In genomic region chr7:117126631-117127030, GRCh38 we compare ENCODE assay signal across 25 cellular contexts.
DNase-seq lines count a peak whose midpoint lies in the region; ATAC-seq and TF ChIP-seq lines count a peak whose summit lies in the region.
"Had no signal": no experiment of that assay in that cellular context is flagged by ENCODE, and none has a peak within 500 bp of the region (broad histone marks: within the 10 kb centered on the region; RNA-seq: fewer than 3 reads in every experiment).

No MANE protein-coding gene starts in this region.

- no peak overlapping the region; the same call in 1 of the 2 replicates for H4K5ac ChIP-seq in IMR-90 (ENCODE audit: low read depth, low read length)

- H3K23ac ChIP-seq in IMR-90 (ENCODE audit: low read depth, low read length) = no peak overlapping the region

- peaks cover 18% of the 10 kb centered on the region for H3K36me3 Mint-ChIP-seq in brain
- peaks cover under 1% of the 10 kb centered on the region for H3K36me3 Mint-ChIP-seq in neural progenitor cell

- H3K27me3 Mint-ChIP-seq in brain (no peaks in the 10 kb centered on the region), neural progenitor cell (ENCODE audit: insufficient read depth, low read depth) (no peaks in the 10 kb centered on the region)
- H3K27me3 Mint-ChIP-seq: activated CD4-positive, alpha-beta memory T cell treated with anti-CD3 and anti-CD28 coated beads, Interleukin-2, amount 10 ng/mL, durations not matched to agents 7 days and 5 days; progenitor cell of endocrine pancreas had no signal

- peak; percentile 6; the same call in 1 of the 2 replicates for ATAC-seq in IMR-90 (ENCODE audit: low read depth)
- ATAC-seq: activated CD4-positive, CD25-positive, alpha-beta regulatory T cell treated with anti-CD3 and anti-CD28 coated beads, Interleukin-2, amount 50 U/mL, for 24 hours; Right ventricle myocardium inferior; sciatic nerve had no signal

- TF ChIP-seq POLR2A in IMR-90 (IDR thresholded peaks at IDR 0.05; ENCODE audit: low read depth, low read length) = no peak

- H4K20me1 ChIP-seq in IMR-90 (ENCODE audit: insufficient read depth, low read length) (no peaks in the 10 kb centered on the region), neural progenitor cell (ENCODE audit: low read depth) (no peaks in the 10 kb centered on the region)

- H3K9me3 Mint-ChIP-seq in brain = no peaks in the 10 kb centered on the region
- H3K9me3 Mint-ChIP-seq in neural progenitor cell = no peaks in the 10 kb centered on the region
- H3K9me3 Mint-ChIP-seq: activated CD4-positive, alpha-beta memory T cell treated with anti-CD3 and anti-CD28 coated beads, Interleukin-2, amount 10 ng/mL, durations not matched to agents 7 days and 5 days had no signal

- no peak overlapping the region for H3K56ac ChIP-seq in IMR-90 (ENCODE audit: extremely low read depth, insufficient read depth, low read length)

- H2BK20ac ChIP-seq in IMR-90 (ENCODE audit: low read depth, low read length) = 0 out of 2 replicates have a peak overlapping the region, but pooled peaks have one; percentile 38

- peak overlapping the region; percentile 37; the same call in 1 of the 2 replicates for H3K4ac ChIP-seq in IMR-90 (ENCODE audit: low read depth, low read length)

- H2AK9ac ChIP-seq in IMR-90 (replicated peaks; ENCODE audit: low read depth, low read length, poor library complexity) = no peak overlapping the region

- no peaks in the 10 kb centered on the region for H3K9me3 ChIP-seq in IMR-90 (ENCODE audit: control insufficient read depth, insufficient read depth, low read length)
- H3K9me3 ChIP-seq in neural progenitor cell (ENCODE audit: low read depth) = no peaks in the 10 kb centered on the region
- H3K9me3 ChIP-seq: breast epithelium, thoracic aorta, vagina had no signal

- H3K27ac Mint-ChIP-seq in brain = peak overlapping the region; percentile 5 to 70 (median 30)
- no peak overlapping the region for H3K27ac Mint-ChIP-seq in neural progenitor cell
- H3K27ac Mint-ChIP-seq: activated CD4-positive, alpha-beta memory T cell treated with anti-CD3 and anti-CD28 coated beads, Interleukin-2, amount 10 ng/mL, durations not matched to agents 7 days and 5 days; progenitor cell of endocrine pancreas had no signal

- peak; percentile 48 for DNase-seq in ELR (ENCODE audit: low read depth)
- peak; percentile 51 for DNase-seq in IMR-90
- peak; percentile 10 for DNase-seq in neural progenitor cell (ENCODE audit: low spot score)
- no peak for DNase-seq in activated CD4-positive, CD25-positive, alpha-beta regulatory T cell (lab: John Stamatoyannopoulos, UW)
- no peak for DNase-seq in NOMO-1 treated with DMSO at 0.1 percent for 48 hours (lab: John Stamatoyannopoulos, UW; ENCODE audit: unreplicated experiment)
- DNase-seq in HK-2 (ENCODE audit: unreplicated experiment) = no peak
- DNase-seq: activated CD4-positive, alpha-beta memory T cell treated with anti-CD3 and anti-CD28 coated beads, Interleukin-2, amount 10 ng/mL, durations not matched to agents 7 days and 5 days; activated gamma-delta T cell treated with Interleukin-2 at 50 U/mL for 16 hours; islet precursor cell; NCI-H1436; NCI-H2227 treated with DMSO at 0.1 percent for 48 hours; NCI-H748 treated with DMSO at 0.1 percent for 48 hours; OCI-M1; stimulated activated naive CD4-positive, alpha-beta T cell treated with Interleukin-2 at 50 U/mL for 16 hours; T-helper 9 cell had no signal

- in situ Hi-C loops in IMR-90 (cut with MboI; ENCODE audit: low sequenced_read_pairs) = no loop called here

- no peaks in the 10 kb centered on the region for H3K27me3 ChIP-seq in IMR-90 (ENCODE audit: control insufficient read depth, insufficient read depth, low read length)
- no peaks in the 10 kb centered on the region for H3K27me3 ChIP-seq in neural progenitor cell
- H3K27me3 ChIP-seq: breast epithelium, vagina had no signal

- TF ChIP-seq CTCF in IMR-90 (conservative IDR thresholded peaks at IDR 0.05; ENCODE audit: low read depth, low read length) (no peak), brain (conservative IDR thresholded peaks at IDR 0.05) (no peak), neural progenitor cell (IDR thresholded peaks at IDR 0.05) (no peak)

- peak overlapping the region; percentile 24; the same call in 1 of the 2 replicates for H4K91ac ChIP-seq in IMR-90 (ENCODE audit: insufficient read depth, low read depth, low read length)

- H3K79me2 ChIP-seq in neural progenitor cell (ENCODE audit: low read depth) = no peaks in the 10 kb centered on the region

- H3K4me1 ChIP-seq in IMR-90 (ENCODE audit: control insufficient read depth, insufficient read depth, low read length) (peaks cover 11% of the 10 kb centered on the region), neural progenitor cell (peaks cover 12% of the 10 kb centered on the region)
- H3K4me1 ChIP-seq: breast epithelium, vagina had no signal

- H3K18ac ChIP-seq in IMR-90 (ENCODE audit: low read depth, low read length) = peak overlapping the region; percentile 79

- intact Hi-C loops in IMR-90 (cut with micrococcal nuclease) = loop anchor here (1.0 to 5.0 kb wide), 3 partner anchors 196 to 591 kb away; no protein-coding TSS in a partner anchor

- CTCF ChIA-PET in IMR-90 (lab: Yijun Ruan, JAX) = interaction anchor here (0.6 to 2.1 kb wide), 7 partner anchors 94 to 213 kb away, joined by 3 to 11 read pairs (median 5); no protein-coding TSS in a partner anchor

- H3K4me3 Mint-ChIP-seq in brain (peak overlapping the region in 2 of 5 experiments; percentile 8 to 16), neural progenitor cell (no peak overlapping the region)
- H3K4me3 Mint-ChIP-seq: activated CD4-positive, alpha-beta memory T cell treated with anti-CD3 and anti-CD28 coated beads, Interleukin-2, amount 10 ng/mL, durations not matched to agents 7 days and 5 days had no signal

- H3K36me3 ChIP-seq in IMR-90 (ENCODE audit: control insufficient read depth, insufficient read depth, low read length) (no peaks in the 10 kb centered on the region), neural progenitor cell (no peaks in the 10 kb centered on the region)
- H3K36me3 ChIP-seq: breast epithelium, thoracic aorta, vagina had no signal

- peaks cover 4 to 6% of the 10 kb centered on the region in 2 experiments; a peak in 1 of 4 replicates for H3K79me1 ChIP-seq in IMR-90 (ENCODE audit: low read depth in 1 of 2, low read length in 2 of 2)

- no peak overlapping the region for H2AK5ac ChIP-seq in IMR-90 (ENCODE audit: low read depth, low read length)

- H2BK5ac ChIP-seq in IMR-90 (ENCODE audit: low read depth, low read length, poor library complexity, severe bottlenecking) = peak overlapping the region; percentile 35

- BruUV-seq in IMR-90 (replicated peaks; lab: Mats Ljungman, UMichigan) = no TSS peak

- no peak overlapping the region for H3K9ac ChIP-seq in IMR-90 (ENCODE audit: low read depth, low read length)
- H3K9ac ChIP-seq in neural progenitor cell = no peak overlapping the region
- H3K9ac ChIP-seq: KMS-11 had no signal

- H3K4me2 ChIP-seq in IMR-90 (ENCODE audit: low read depth, low read length) (no peak overlapping the region), neural progenitor cell (peak overlapping the region; percentile 34)
- H3K4me2 ChIP-seq: KMS-11 had no signal

- dilution Hi-C loops in IMR-90 (cut with HindIII; ENCODE audit: low sequenced_read_pairs, unreplicated experiment) = no loop called here

- no peaks in the 10 kb centered on the region for H3F3A ChIP-seq in neural progenitor cell (ENCODE audit: low read depth)

- POLR2A ChIA-PET in IMR-90 (lab: Charles Lee; ENCODE audit: unreplicated experiment) = no interaction called here

- H2AFZ ChIP-seq in IMR-90 (replicated peaks; ENCODE audit: low read length, poor library complexity) (no peak overlapping the region), neural progenitor cell (replicated peaks) (no peak overlapping the region)

- TF ChIP-seq RAD21 in IMR-90 (IDR thresholded peaks at IDR 0.05; ENCODE audit: low read length) = no peak

- H3K4me1 Mint-ChIP-seq in brain (peaks cover 72% of the 10 kb centered on the region), neural progenitor cell (peaks cover 21% of the 10 kb centered on the region)

- WGBS in IMR-90 (ENCODE audit: extremely low coverage in 2 of 2, insufficient read length in 1 of 2), 2 experiments = no CpG with 5 or more reads among the region's 1 CpG

- H3K27ac ChIP-seq in IMR-90 (ENCODE audit: insufficient read depth, low read length) (no peak overlapping the region; the same call in 1 of the 2 replicates), neural progenitor cell (no peak overlapping the region)
- H3K27ac ChIP-seq: breast epithelium, C4-2B, KMS-11, thoracic aorta, vagina had no signal

- peak overlapping the region; percentile 34; the same call in 1 of the 2 replicates for H3K14ac ChIP-seq in IMR-90 (replicated peaks; ENCODE audit: low read depth, low read length)

- H3K9me1 ChIP-seq in IMR-90 (ENCODE audit: insufficient read depth, low read length) = 0 out of 2 replicates have a peak, but pooled peaks cover 3% of the 10 kb centered on the region

- no peak overlapping the region for H2BK15ac ChIP-seq in IMR-90 (ENCODE audit: low read depth, low read length)

- peak overlapping the region; percentile 59 for H2BK120ac ChIP-seq in IMR-90 (ENCODE audit: low read depth, low read length)

- H3K4me3 ChIP-seq in IMR-90 (ENCODE audit: insufficient read depth, low read depth, low read length) = no peak overlapping the region
- no peak overlapping the region for H3K4me3 ChIP-seq in neural progenitor cell
- H3K4me3 ChIP-seq: breast epithelium, thoracic aorta, vagina had no signal

- peak overlapping the region in 1 of 2 experiments; percentile 44; a peak in 1 of 4 replicates for H4K8ac ChIP-seq in IMR-90 (ENCODE audit: low read depth in 2 of 2, low read length in 2 of 2)

TF ChIP-seq in IMR-90, 13 proteins besides CTCF, POLR2A, EP300 and RAD21 (continues in another document):
- no peak for TF ChIP-seq CHD1 (IDR thresholded peaks at IDR 0.05; ENCODE audit: low read depth, low read length)
- no peak for TF ChIP-seq MAZ (IDR thresholded peaks at IDR 0.05; ENCODE audit: borderline replicate concordance, low read depth, low read length)
- no peak for TF ChIP-seq MXI1 (IDR thresholded peaks at IDR 0.05; ENCODE audit: borderline replicate concordance, low read depth, low read length)
- TF ChIP-seq NFE2L2 (IDR thresholded peaks at IDR 0.05; ENCODE audit: low read depth, low read length) = no peak
- no peak for TF ChIP-seq CEBPB (IDR thresholded peaks at IDR 0.05; ENCODE audit: low read depth, low read length)
- no peak for TF ChIP-seq RCOR1 (IDR thresholded peaks at IDR 0.05; ENCODE audit: insufficient replicate concordance, low read length)
- no peak for TF ChIP-seq FOS (IDR thresholded peaks at IDR 0.05; ENCODE audit: low read depth, low read length)
- no peak for TF ChIP-seq RFX5 (IDR thresholded peaks at IDR 0.05; ENCODE audit: low read depth, low read length)

Comparison
In these comparisons a context has a peak if more than half of its experiments do, and no peak if none do; other contexts are left out.
1. DNase-seq: peak in ELR (single experiment), IMR-90 (single experiment) and neural progenitor cell (single experiment); none in activated CD4-positive, CD25-positive, alpha-beta regulatory T cell (0 of 4), NOMO-1 treated with DMSO at 0.1 percent for 48 hours (single experiment) and HK-2 (single experiment).